10 cellular contexts compared by ENCODE assay signal in the genomic region with DNA sequence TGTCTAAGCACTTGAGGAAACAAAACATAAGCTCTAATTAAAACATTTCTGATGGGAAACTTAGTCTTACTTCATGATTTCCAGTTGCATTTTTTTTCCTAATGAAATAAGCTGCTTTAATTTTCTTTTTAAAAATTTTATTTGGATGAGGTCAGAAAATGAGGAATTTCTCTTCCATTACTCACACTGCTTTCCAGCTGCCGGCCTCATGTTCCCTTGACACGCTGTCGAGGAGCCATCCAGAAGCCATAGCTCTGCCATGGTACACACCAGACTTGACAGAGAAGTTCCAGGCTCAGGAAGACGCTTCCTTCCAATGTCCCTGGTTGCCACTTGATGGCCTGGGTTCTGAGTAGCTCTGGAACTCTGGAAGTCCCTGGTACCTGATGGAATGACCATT. TPM values are rescaled to one million over a fixed set of nuclear protein-coding genes. Genes with fewer than 3 reads are reported as not detected.
DNase-seq lines count a peak whose midpoint lies in the region; ATAC-seq and TF ChIP-seq lines count a peak whose summit lies in the region.
"Had no signal": no experiment of that assay in that cellular context is flagged by ENCODE, and none has a peak within 500 bp of the region (broad histone marks: within the 10 kb centered on the region; RNA-seq: fewer than 3 reads in every experiment).

No MANE protein-coding gene starts in this region.

- H3K79me2 ChIP-seq in SK-N-SH (ENCODE audit: insufficient read depth) (no peaks in the 10 kb centered on the region), fibroblast of lung (ENCODE audit: control insufficient read depth, insufficient read depth, low read length) (no peaks in the 10 kb centered on the region)

- peak overlapping the region; percentile 38; the same call in 1 of the 2 replicates for H2AFZ ChIP-seq in SK-N-SH (ENCODE audit: low read depth)
- peak overlapping the region; percentile 49 for H2AFZ ChIP-seq in fibroblast of lung (ENCODE audit: low read length)

- H3K9me3 ChIP-seq in SK-N-SH (no peaks in the 10 kb centered on the region), fibroblast of lung (ENCODE audit: control insufficient read depth, insufficient read depth, low read depth, low read length) (no peaks in the 10 kb centered on the region)

- H3K36me3 ChIP-seq in SK-N-SH (replicated peaks in 1 of 2; ENCODE audit: control insufficient read depth in 1 of 2, insufficient read depth in 2 of 2, low read length in 1 of 2) (no peaks in the 10 kb centered on the region), fibroblast of lung (ENCODE audit: control insufficient read depth, insufficient read depth, low read length) (no peaks in the 10 kb centered on the region)

- H4K20me1 ChIP-seq in SK-N-SH (ENCODE audit: insufficient read depth) (no peaks in the 10 kb centered on the region), fibroblast of lung (ENCODE audit: control insufficient read depth, extremely low read depth, insufficient read depth, low read length) (no peaks in the 10 kb centered on the region)

- ATAC-seq in sciatic nerve (peak; percentile 54), GM19328 (IDR thresholded peaks at IDR 0.05; ENCODE audit: unreplicated experiment) (no peak)

- no peaks in the 10 kb centered on the region for H3K9me2 ChIP-seq in SK-N-SH

- no peak overlapping the region for H3K4me3 ChIP-seq in SK-N-SH (ENCODE audit: low read depth in 2 of 2, low read length in 1 of 2)
- H3K4me3 ChIP-seq in fibroblast of lung (replicated peaks in 1 of 4; ENCODE audit: control extremely low read depth in 1 of 4, insufficient read depth in 1 of 4, low read depth in 3 of 4, low read length in 4 of 4): no peak overlapping the region

- peaks cover 0 to 16% of the 10 kb centered on the region in 2 experiments; a peak in 2 of 4 replicates for H3K4me1 ChIP-seq in SK-N-SH (ENCODE audit: control insufficient read depth in 1 of 2, insufficient read depth in 2 of 2, low read depth in 1 of 2, low read length in 1 of 2)
- H3K4me1 ChIP-seq in fibroblast of lung (ENCODE audit: control insufficient read depth, extremely low read depth, insufficient read depth, low read length): peaks cover 8% of the 10 kb centered on the region

- DNase-seq in Daoy (ENCODE audit: low read depth): peak; percentile 43
- no peak for DNase-seq in SK-N-SH
- peak; percentile 66 to 79 for DNase-seq in fibroblast of lung (ENCODE audit: low read depth in 2 of 2)
- DNase-seq in sciatic nerve (ENCODE audit: low spot score): no peak
- DNase-seq in H4 (ENCODE audit: low spot score): no peak
- no peak for DNase-seq in GOT3 (lab: John Stamatoyannopoulos, UW)
- DNase-seq in stimulated activated CD4-positive, alpha-beta T cell treated with anti-CD3 and anti-CD28 coated beads, Interleukin-15, amount 100 ng/mL, for 24 hours: no peak
- DNase-seq: NCI-H2107; stimulated activated CD4-positive, alpha-beta T cell treated with anti-CD3 and anti-CD28 coated beads, Interleukin-1b, Interleukin-23, amount 100 ng/mL, for 48 hours had no signal

- TF ChIP-seq EP300 in SK-N-SH (IDR thresholded peaks at IDR 0.05; ENCODE audit: borderline replicate concordance in 1 of 2, low read depth in 1 of 2, low read length in 1 of 2): no peak

- WGBS in SK-N-SH (ENCODE audit: low lambda C conversion rate): 51% methylated on average over 4 of the region's 4 CpGs

- CTCF ChIA-PET in SK-N-SH (lab: Yijun Ruan, JAX): interaction anchor here (0.7 to 6.4 kb wide), 13 partner anchors 12 to 313 kb away, joined by 3 to 97 read pairs (median 5); partner anchors contain the start of gene MAPRE2

- H3K4me2 ChIP-seq in SK-N-SH (0 out of 2 replicates have a peak overlapping the region, but pooled peaks have one; percentile 14), fibroblast of lung (ENCODE audit: extremely low read depth, insufficient read depth, low read length) (peak overlapping the region; percentile 55)

- intact Hi-C loops in sciatic nerve (cut with DNase I): no loop called here

- H3K9ac ChIP-seq in SK-N-SH (no peak overlapping the region), fibroblast of lung (ENCODE audit: insufficient read depth, low read length) (no peak overlapping the region)

- POLR2A ChIA-PET in SK-N-SH (lab: Yijun Ruan, JAX): interaction anchor here (2.5 kb wide), 1 partner anchor 12 kb away, joined by 13 read pairs; the partner anchor contains the start of gene MAPRE2

- H3K27ac ChIP-seq in SK-N-SH (ENCODE audit: low read depth in 2 of 2, low read length in 1 of 2) (peak overlapping the region in 1 of 2 experiments; percentile 3; a peak in 1 of 4 replicates), fibroblast of lung (ENCODE audit: insufficient read depth, low read length) (peak overlapping the region; percentile 74)

- TF ChIP-seq RAD21 in SK-N-SH (IDR thresholded peaks at IDR 0.05; ENCODE audit: low read length): no peak

- TF ChIP-seq CTCF in SK-N-SH (IDR thresholded peaks at IDR 0.05) (no peak), fibroblast of lung (conservative IDR thresholded peaks at IDR 0.05 in 1 of 2, IDR thresholded peaks at IDR 0.05 in 1 of 2; ENCODE audit: low read depth in 1 of 2, low read length in 2 of 2) (no peak)

- H3F3A ChIP-seq in SK-N-SH (replicated peaks; ENCODE audit: insufficient read depth): no peaks in the 10 kb centered on the region

- H3K27me3 ChIP-seq in SK-N-SH (ENCODE audit: insufficient read depth): no peaks in the 10 kb centered on the region
- H3K27me3 ChIP-seq in fibroblast of lung (ENCODE audit: control insufficient read depth, insufficient read depth, low read length): no peaks in the 10 kb centered on the region

TF ChIP-seq in SK-N-SH, 30 proteins besides CTCF, POLR2A, EP300 and RAD21 (continues in another document):
- no peak for TF ChIP-seq TAF1 (IDR thresholded peaks at IDR 0.05; ENCODE audit: borderline replicate concordance, low read depth, low read length)
- TF ChIP-seq YY1 (IDR thresholded peaks at IDR 0.05; ENCODE audit: low read depth): no peak
- no peak for TF ChIP-seq NFIC (IDR thresholded peaks at IDR 0.05; ENCODE audit: borderline replicate concordance)
- peak; percentile 44; the same call in 1 of the 2 replicates for TF ChIP-seq PBX3 (IDR thresholded peaks at IDR 0.05)
- no peak for TF ChIP-seq POLR2AphosphoS5 (IDR thresholded peaks at IDR 0.05; ENCODE audit: low read depth, low read length)
- TF ChIP-seq TCF12 (IDR thresholded peaks at IDR 0.05): peak; percentile 45
- TF ChIP-seq TEAD4 (IDR thresholded peaks at IDR 0.05; ENCODE audit: borderline replicate concordance, insufficient read depth): no peak
- no peak for TF ChIP-seq FOXJ3 (CRISPR knock-in tag; IDR thresholded peaks at IDR 0.05)
- no peak for TF ChIP-seq SMC3 (IDR thresholded peaks at IDR 0.05; ENCODE audit: low read depth, low read length)
- 0 out of 2 replicates have a peak, but pooled peaks have one; percentile 22 for TF ChIP-seq JUND (IDR thresholded peaks at IDR 0.05)
- TF ChIP-seq, protein P1, sequence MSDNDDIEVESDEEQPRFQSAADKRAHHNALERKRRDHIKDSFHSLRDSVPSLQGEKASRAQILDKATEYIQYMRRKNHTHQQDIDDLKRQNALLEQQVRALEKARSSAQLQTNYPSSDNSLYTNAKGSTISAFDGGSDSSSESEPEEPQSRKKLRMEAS (IDR thresholded peaks at IDR 0.05; ENCODE audit: low read depth): peak; percentile 59
- TF ChIP-seq EZH2phosphoT487 (IDR thresholded peaks at IDR 0.05; ENCODE audit: borderline replicate concordance, low read depth): no peak
- TF ChIP-seq RFX5 (IDR thresholded peaks at IDR 0.05; ENCODE audit: low read length): no peak
- no peak for TF ChIP-seq MXI1 (IDR thresholded peaks at IDR 0.05; ENCODE audit: low read depth, low read length)
- TF ChIP-seq GATA2 (CRISPR knock-in tag; IDR thresholded peaks at IDR 0.05): no peak
- no peak for TF ChIP-seq MEF2A (IDR thresholded peaks at IDR 0.05; ENCODE audit: borderline replicate concordance, low read depth)
- TF ChIP-seq, protein P2, sequence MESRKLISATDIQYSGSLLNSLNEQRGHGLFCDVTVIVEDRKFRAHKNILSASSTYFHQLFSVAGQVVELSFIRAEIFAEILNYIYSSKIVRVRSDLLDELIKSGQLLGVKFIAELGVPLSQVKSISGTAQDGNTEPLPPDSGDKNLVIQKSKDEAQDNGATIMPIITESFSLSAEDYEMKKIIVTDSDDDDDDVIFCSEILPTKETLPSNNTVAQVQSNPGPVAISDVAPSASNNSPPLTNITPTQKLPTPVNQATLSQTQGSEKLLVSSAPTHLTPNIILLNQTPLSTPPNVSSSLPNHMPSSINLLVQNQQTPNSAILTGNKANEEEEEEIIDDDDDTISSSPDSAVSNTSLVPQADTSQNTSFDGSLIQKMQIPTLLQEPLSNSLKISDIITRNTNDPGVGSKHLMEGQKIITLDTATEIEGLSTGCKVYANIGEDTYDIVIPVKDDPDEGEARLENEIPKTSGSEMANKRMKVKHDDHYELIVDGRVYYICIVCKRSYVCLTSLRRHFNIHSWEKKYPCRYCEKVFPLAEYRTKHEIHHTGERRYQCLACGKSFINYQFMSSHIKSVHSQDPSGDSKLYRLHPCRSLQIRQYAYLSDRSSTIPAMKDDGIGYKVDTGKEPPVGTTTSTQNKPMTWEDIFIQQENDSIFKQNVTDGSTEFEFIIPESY (IDR thresholded peaks at IDR 0.05; ENCODE audit: borderline replicate concordance, low read depth): no peak

RNA-seq across cellular contexts. Expression of gene MAPRE2, which starts 12.1 kb away (rescaled TPM):
- 12.7 and 14.6 TPM in 2 replicates for total RNA-seq in Daoy (2014; rRNA removed; shearing (Covaris generic))
- polyA plus RNA-seq in SK-N-SH (2012; rRNA removed) (11.5 and 14.1 TPM in 2 replicates), fibroblast of lung (88.1 and 95.6 TPM in 2 replicates)
- polyA plus RNA-seq in SK-N-SH (2012; cell fraction: cytosol; rRNA removed): 13.3 and 17.5 TPM in 2 replicates
- polyA plus RNA-seq in SK-N-SH (2012; cell fraction: nucleus; rRNA removed): 8.0 and 9.7 TPM in 2 replicates
- total RNA-seq in fibroblast of lung (8.2 and 18.5 TPM in 2 replicates), sciatic nerve (51.8 TPM)
- polyA plus RNA-seq in fibroblast of lung (2012): 36.1 and 39.0 TPM in 2 replicates
- 36.0 and 39.2 TPM in 2 replicates for polyA minus RNA-seq in fibroblast of lung (ENCODE audit: low replicate concordance)
- total RNA-seq in H4 (2014; rRNA removed; shearing (Covaris generic)): 20.7 and 32.6 TPM in 2 replicates

Comparison
In these comparisons a context has a peak if more than half of its experiments do, and no peak if none do; other contexts are left out.
1. DNase-seq: peak in Daoy (single experiment) and fibroblast of lung (2 of 2); none in SK-N-SH (single experiment), sciatic nerve (single experiment), H4 (single experiment), GOT3 (single experiment) and stimulated activated CD4-positive, alpha-beta T cell treated with anti-CD3 and anti-CD28 coated beads, Interleukin-15, amount 100 ng/mL, for 24 hours (single experiment).